Comparison of ENCODE assay signal across 8 cellular contexts in genomic region chr6:48765352-48765961, GRCh38.
A peak's percentile ranks its signal among the peaks of the same experiment; 100 is the strongest.
DNase-seq lines count a peak whose midpoint lies in the region; ATAC-seq and TF ChIP-seq lines count a peak whose summit lies in the region.

No MANE protein-coding gene starts in this region.

- H4K5ac ChIP-seq in H9 (ENCODE audit: insufficient read length, low read depth, low read length) = no peak overlapping the region

- H3K18ac ChIP-seq in H9 (ENCODE audit: insufficient read length, low read depth, low read length) = no peak overlapping the region

- DNase-seq in AG20443 (ENCODE audit: low spot score) (peak; percentile 53), H9 (peak; percentile 44), NCI-H526 (lab: John Stamatoyannopoulos, UW) (peak; percentile 49 to 79), T47D (ENCODE audit: low read depth in 1 of 2, low spot score in 1 of 2) (peak; percentile 35 to 75), left lung (no peak)
- no peak for DNase-seq in activated CD8-positive, alpha-beta memory T cell treated with anti-CD3 and anti-CD28 coated beads for 24 hours

- H3K14ac ChIP-seq in H9 (ENCODE audit: insufficient read depth, low read length) = no peak overlapping the region

- H3K27me3 Mint-ChIP-seq in H9 (ENCODE audit: low read depth) = no peaks in the 10 kb centered on the region

- H3K23ac ChIP-seq in H9 (ENCODE audit: insufficient read length, low read depth, low read length) = no peak overlapping the region

- WGBS in H9 (ENCODE audit: extremely low coverage, insufficient read length, low lambda C conversion rate) = no CpG with 5 or more reads among the region's 7 CpGs

- no peak overlapping the region for H2BK5ac ChIP-seq in H9 (ENCODE audit: insufficient read length, low read length)

- no peak overlapping the region for H4K91ac ChIP-seq in H9 (ENCODE audit: insufficient read length, low read depth, low read length)

- no peaks in the 10 kb centered on the region for H3K36me3 ChIP-seq in left lung

- intact Hi-C loops in left lung (cut with DNase I) = no loop called here

- no peak overlapping the region for H4K8ac ChIP-seq in H9 (replicated peaks; ENCODE audit: insufficient read length, low read depth, low read length)

- H3K4me1 ChIP-seq in H9 (ENCODE audit: insufficient read depth, low read length) = no peaks in the 10 kb centered on the region
- H3K4me1 ChIP-seq in left lung = no peaks in the 10 kb centered on the region

- H2BK20ac ChIP-seq in H9 (ENCODE audit: low read depth, low read length, poor library complexity, severe bottlenecking) = no peak overlapping the region

- H2BK120ac ChIP-seq in H9 (ENCODE audit: low read depth, low read length, poor library complexity, severe bottlenecking) = no peak overlapping the region

- H3T11ph ChIP-seq in H9 (ENCODE audit: low read length) = no peak overlapping the region

- H3K79me1 ChIP-seq in H9 (ENCODE audit: insufficient read depth, low read depth, low read length, poor library complexity, severe bottlenecking) = no peaks in the 10 kb centered on the region

- H3K27ac Mint-ChIP-seq in H9 = peak overlapping the region in 1 of 3 experiments; percentile 74; a peak in 3 of 7 replicates

- H2AFZ ChIP-seq in H9 (ENCODE audit: low read length) = no peak overlapping the region

- no peak overlapping the region for H3K9ac ChIP-seq in H9 (ENCODE audit: extremely low read depth, insufficient read length, low read length)

- no peak overlapping the region for H3K4ac ChIP-seq in H9 (ENCODE audit: low read depth, low read length)

- H3K27me3 ChIP-seq in H9 (ENCODE audit: insufficient read depth, low read length) (no peaks in the 10 kb centered on the region), left lung (no peaks in the 10 kb centered on the region)

- in situ Hi-C loops in T47D (cut with HindIII; ENCODE audit: low pct_unique_long_range_greater_than_20kb, low sequenced_read_pairs) = no loop called here

- H3K36me3 Mint-ChIP-seq in H9 (ENCODE audit: insufficient read depth in 1 of 3, low read depth in 3 of 3) = no peaks in the 10 kb centered on the region

- H3K4me3 ChIP-seq in left lung = no peak overlapping the region

- H3K9me3 ChIP-seq in H9 (ENCODE audit: control insufficient read depth, low read depth, low read length) (no peaks in the 10 kb centered on the region), left lung (no peaks in the 10 kb centered on the region)

- H2BK12ac ChIP-seq in H9 (ENCODE audit: insufficient read length, low read depth, low read length) = no peak overlapping the region

- H3K4me3 Mint-ChIP-seq in H9 = peak overlapping the region in 1 of 2 experiments; percentile 15; a peak in 2 of 5 replicates

- no peak overlapping the region for H2BK15ac ChIP-seq in H9 (ENCODE audit: low read depth, low read length)

- H3K9me3 Mint-ChIP-seq in H9 = no peaks in the 10 kb centered on the region

- H3K4me1 Mint-ChIP-seq in H9 = peaks cover 16 to 18% of the 10 kb centered on the region in 2 experiments

- peak; percentile 80 for TF ChIP-seq CTCF in H9 (conservative IDR thresholded peaks at IDR 0.05)
- TF ChIP-seq CTCF in left lung (IDR thresholded peaks at IDR 0.05) = peak; percentile 38 to 42

- H2AK5ac ChIP-seq in H9 (ENCODE audit: insufficient read length, low read length) = no peak overlapping the region

- ATAC-seq in left lung (peak; percentile 81), HG03045 (IDR thresholded peaks at IDR 0.05; ENCODE audit: unreplicated experiment) (no peak), GM21825 (IDR thresholded peaks at IDR 0.05; ENCODE audit: unreplicated experiment) (no peak)

- H4K20me1 ChIP-seq in H9 (ENCODE audit: control insufficient read depth, insufficient read depth, insufficient read length) = no peaks in the 10 kb centered on the region

- H3K56ac ChIP-seq in H9 (ENCODE audit: insufficient read length, low read depth, low read length) = no peak overlapping the region

- H3K23me2 ChIP-seq in H9 (ENCODE audit: insufficient read length, low read depth, low read length, poor library complexity, severe bottlenecking) = no peaks in the 10 kb centered on the region

- no peak overlapping the region for H3K4me2 ChIP-seq in H9 (ENCODE audit: insufficient read depth, insufficient read length, low read length)

- H3K79me2 ChIP-seq in H9 (ENCODE audit: insufficient read depth, low read length) = no peaks in the 10 kb centered on the region

- H3K27ac ChIP-seq in H9 (ENCODE audit: insufficient read length, low read depth, low read length) (no peak overlapping the region), left lung (no peak overlapping the region)

Comparison
In these comparisons a context has a peak if more than half of its experiments do, and no peak if none do; other contexts are left out.
1. DNase-seq: peak in AG20443 (single experiment), H9 (single experiment), NCI-H526 (2 of 2) and T47D (2 of 2); none in left lung (0 of 2) and activated CD8-positive, alpha-beta memory T cell treated with anti-CD3 and anti-CD28 coated beads for 24 hours (single experiment).